8 cellular contexts compared by ENCODE assay signal in genomic region chr15:64162478-64162868, GRCh38. TPM values are rescaled to one million over a fixed set of nuclear protein-coding genes. Genes with fewer than 3 reads are reported as not detected.
DNase-seq lines count a peak whose midpoint lies in the region; ATAC-seq and TF ChIP-seq lines count a peak whose summit lies in the region.

No MANE protein-coding gene starts in this region.

- peaks cover 29% of the 10 kb centered on the region for H3K36me3 Mint-ChIP-seq in activated CD8-positive, alpha-beta T cell treated with anti-CD3 and anti-CD28 coated beads for 36 hours (ENCODE audit: low read depth)

- peak overlapping the region; percentile 82 for H3K27ac ChIP-seq in skeletal muscle tissue (ENCODE audit: low read depth, low read length)

- H3K4me3 ChIP-seq in skeletal muscle tissue (ENCODE audit: low read length in 3 of 3), result peak overlapping the region; percentile 93 to 97 (median 94)

- H3K9me3 Mint-ChIP-seq in activated CD8-positive, alpha-beta T cell treated with anti-CD3 and anti-CD28 coated beads for 36 hours, result no peaks in the 10 kb centered on the region

- H3K27me3 ChIP-seq in skeletal muscle tissue (ENCODE audit: control insufficient read depth in 3 of 3, insufficient read depth in 3 of 3, low read length in 3 of 3), result no peaks in the 10 kb centered on the region

- peak overlapping the region; percentile 90 for H3K27ac Mint-ChIP-seq in activated CD8-positive, alpha-beta T cell treated with anti-CD3 and anti-CD28 coated beads for 36 hours

- peaks cover 28 to 32% (median 31%) of the 10 kb centered on the region in 3 donors for H3K36me3 ChIP-seq in skeletal muscle tissue (ENCODE audit: control insufficient read depth in 3 of 3, insufficient read depth in 3 of 3, low read length in 3 of 3)

- TF ChIP-seq CTCF in activated CD8-positive, alpha-beta T cell treated with anti-CD3 and anti-CD28 coated beads for 36 hours (IDR thresholded peaks at IDR 0.05), result no peak

- no peaks in the 10 kb centered on the region for H3K9me3 ChIP-seq in skeletal muscle tissue (ENCODE audit: control insufficient read depth in 3 of 3, low read length in 3 of 3)

- CTCF ChIA-PET in activated CD8-positive, alpha-beta T cell treated with anti-CD3 and anti-CD28 coated beads for 36 hours (lab: Charles Lee), result interaction anchor here (1.0 to 2.4 kb wide), 6 partner anchors 9 to 565 kb away, joined by 3 to 40 read pairs (median 3); partner anchors contain the start of genes CIAO2A and SNX22

- H3K9ac ChIP-seq in skeletal muscle tissue (ENCODE audit: low read depth in 1 of 3, low read length in 3 of 3), result peak overlapping the region; percentile 82 to 93 (median 92)

- no peaks in the 10 kb centered on the region for H3K27me3 Mint-ChIP-seq in activated CD8-positive, alpha-beta T cell treated with anti-CD3 and anti-CD28 coated beads for 36 hours

- no peak for DNase-seq in activated CD8-positive, alpha-beta T cell treated with anti-CD3 and anti-CD28 coated beads for 36 hours
- DNase-seq in left ventricle myocardium superior (no peak), NCI-H2227 (lab: John Stamatoyannopoulos, UW; ENCODE audit: unreplicated experiment) (no peak), islet precursor cell (no peak), epidermal melanocyte (ENCODE audit: insufficient read length, low spot score) (no peak)

- peaks cover 45% of the 10 kb centered on the region for H3K4me1 Mint-ChIP-seq in activated CD8-positive, alpha-beta T cell treated with anti-CD3 and anti-CD28 coated beads for 36 hours (ENCODE audit: low read depth)

- peaks cover 21 to 33% (median 22%) of the 10 kb centered on the region in 3 donors for H3K4me1 ChIP-seq in skeletal muscle tissue (ENCODE audit: control insufficient read depth in 3 of 3, insufficient read depth in 3 of 3, low read length in 3 of 3)

- peak; percentile 20 for ATAC-seq in GM18907 (IDR thresholded peaks at IDR 0.05; ENCODE audit: unreplicated experiment)
- peak; percentile 17 for ATAC-seq in HG02981 (IDR thresholded peaks at IDR 0.05; ENCODE audit: unreplicated experiment)
- ATAC-seq in activated CD8-positive, alpha-beta T cell treated with anti-CD3 and anti-CD28 coated beads for 36 hours, result peak; percentile 7
- peak; percentile 46 for ATAC-seq in left ventricle myocardium superior

- POLR2A ChIA-PET in activated CD8-positive, alpha-beta T cell treated with anti-CD3 and anti-CD28 coated beads for 36 hours (lab: Charles Lee), result interaction anchor here (0.8 to 3.0 kb wide), 6 partner anchors 8 to 298 kb away, joined by 3 to 30 read pairs (median 4); partner anchors contain the start of genes CIAO2A, SNX22 and ZNF609

- intact Hi-C loops in activated CD8-positive, alpha-beta T cell treated with anti-CD3 and anti-CD28 coated beads for 36 hours (cut with micrococcal nuclease), result no loop called here
- intact Hi-C loops in left ventricle myocardium superior (cut with micrococcal nuclease), result no loop called here

- H3K4me3 Mint-ChIP-seq in activated CD8-positive, alpha-beta T cell treated with anti-CD3 and anti-CD28 coated beads for 36 hours, result peak overlapping the region; percentile 90

RNA-seq across cellular contexts. Expression of gene PPIB, which starts 0.3 kb away (rescaled TPM):
- total RNA-seq in activated CD8-positive, alpha-beta T cell treated with anti-CD3 and anti-CD28 coated beads for 36 hours, result 100 to 1,000 TPM; 223 to 227 TPM
- total RNA-seq in left ventricle myocardium superior (106 TPM), skeletal muscle tissue (199 TPM)

RNA-seq across cellular contexts. Expression of gene SNX22, which starts 10.9 kb away (rescaled TPM):
- total RNA-seq in activated CD8-positive, alpha-beta T cell treated with anti-CD3 and anti-CD28 coated beads for 36 hours, result 1 to 10 TPM; 1.6 to 1.8 TPM
- 5.6 TPM for total RNA-seq in left ventricle myocardium superior
- 1.0 TPM for total RNA-seq in skeletal muscle tissue
